ENCODE assay signal across 8 cellular contexts in the genomic region with DNA sequence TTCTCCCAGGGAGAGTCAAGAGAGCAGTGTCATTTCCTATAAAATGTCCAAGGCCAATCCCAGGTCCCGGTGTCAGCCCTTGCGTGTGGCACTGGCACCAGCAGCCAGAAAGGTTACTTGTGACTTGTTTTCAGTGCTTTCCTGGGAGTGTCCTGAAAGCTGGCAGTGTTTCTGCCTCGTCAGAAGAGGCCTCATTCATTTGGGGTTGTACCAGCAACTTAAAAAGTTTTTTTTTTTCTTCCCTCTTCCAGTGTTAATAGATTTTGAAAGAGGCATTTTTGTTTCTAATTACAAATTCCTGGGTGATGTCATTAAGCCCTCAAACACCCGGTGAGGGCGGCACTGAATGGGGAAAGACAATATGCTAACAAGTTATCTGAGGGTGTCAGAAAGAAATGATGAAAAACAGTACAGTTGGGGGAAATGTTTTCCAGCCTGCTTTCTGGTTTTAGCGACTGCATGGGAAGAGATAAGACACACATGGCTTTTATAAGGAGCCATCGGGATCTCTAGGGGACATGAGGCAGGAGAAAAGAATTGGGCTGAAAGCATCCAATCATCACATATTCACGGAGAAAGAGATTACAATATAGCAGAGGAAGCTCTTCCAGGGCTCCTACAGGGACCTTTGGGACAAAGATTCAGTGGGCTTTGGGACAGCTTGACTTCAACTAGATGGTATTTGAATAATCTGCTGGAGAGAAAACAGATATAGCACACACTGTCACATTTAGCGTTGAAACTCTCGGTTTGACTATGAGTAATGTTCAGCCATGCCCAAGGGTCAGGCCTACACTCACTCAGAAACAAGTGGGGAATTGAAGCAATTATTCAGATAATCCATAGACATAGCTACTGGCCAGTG.
DNase-seq lines count a peak whose midpoint lies in the region; ATAC-seq, FAIRE-seq and TF ChIP-seq lines count a peak whose summit lies in the region.

No MANE protein-coding gene starts in this region.

- H2BK120ac ChIP-seq in H1 (replicated peaks; ENCODE audit: low read depth, low read length) = no peak overlapping the region

- H2AFZ ChIP-seq in OCI-LY3 (ENCODE audit: low read depth, low read length) = peak overlapping the region; percentile 21
- H2AFZ ChIP-seq in H1 (ENCODE audit: low read length) = peak overlapping the region; percentile 26

- no peak overlapping the region for H3K23ac ChIP-seq in H1 (ENCODE audit: insufficient read length)

- H2BK5ac ChIP-seq in H1 (ENCODE audit: low read depth, low read length) = peak overlapping the region; percentile 35; the same call in 1 of the 2 replicates

- POLR2A ChIA-PET in H1 (lab: Charles Lee; ENCODE audit: partially characterized antibody) = interaction anchor here (1.2 to 1.9 kb wide), 3 partner anchors 12 to 33 kb away, joined by 3 to 5 read pairs (median 3); no protein-coding TSS in a partner anchor

- H3K4me3 ChIP-seq in OCI-LY3 (ENCODE audit: low read length) (peak overlapping the region; percentile 61), H1 (ENCODE audit: extremely low read depth in 1 of 4, insufficient read depth in 2 of 4, low read depth in 3 of 4, low read length in 4 of 4) (no peak overlapping the region)

- 65% methylated on average over 10 of the region's 10 CpGs; no CpG with 5 or more reads in 1 of the 2 experiments for WGBS in H1 (ENCODE audit: extremely low coverage in 1 of 2, insufficient coverage in 1 of 2, insufficient read length in 1 of 2, insufficient replicate concordance in 2 of 2, low coverage in 1 of 2, low lambda C conversion rate in 2 of 2, missing lambda C conversion rate in 1 of 2), 2 experiments

- FAIRE-seq in GM12892 (lab: Jason Lieb, UNC) (peak; percentile 83), H1 (lab: Jason Lieb, UNC) (no peak)

- H4K20me1 ChIP-seq in OCI-LY3 (ENCODE audit: insufficient read depth, low read length) (no peaks in the 10 kb centered on the region), H1 (replicated peaks in 1 of 2; ENCODE audit: control insufficient read depth in 1 of 2, insufficient read depth in 2 of 2, low read length in 2 of 2) (no peaks in the 10 kb centered on the region)

- no peak overlapping the region for H2BK15ac ChIP-seq in H1 (ENCODE audit: low read length)

- no peaks in the 10 kb centered on the region for H3K79me1 ChIP-seq in H1 (ENCODE audit: low read depth, low read length)

- no peaks in the 10 kb centered on the region for H3K36me3 Mint-ChIP-seq in naive B cell

- H3K79me2 ChIP-seq in OCI-LY3 (ENCODE audit: low read length) = no peaks in the 10 kb centered on the region
- no peaks in the 10 kb centered on the region for H3K79me2 ChIP-seq in H1 (ENCODE audit: control insufficient read depth in 1 of 2, insufficient read depth in 2 of 2, low read length in 2 of 2)

- peaks cover 32 to 55% (median 42%) of the 10 kb centered on the region in 3 donors for H3K4me1 Mint-ChIP-seq in naive B cell

- no peaks in the 10 kb centered on the region for H3K27me3 Mint-ChIP-seq in naive B cell

- CTCF ChIA-PET in H1 (lab: Charles Lee; ENCODE audit: partially characterized antibody) = interaction anchor here (0.5 to 6.5 kb wide), 23 partner anchors 8 to 340 kb away, joined by 3 to 102 read pairs (median 4); no protein-coding TSS in a partner anchor

- H3K27ac ChIP-seq in OCI-LY3 (ENCODE audit: low read length) (peak overlapping the region; percentile 51), H1 (ENCODE audit: low read depth, low read length) (no peak overlapping the region)

- H4K5ac ChIP-seq in H1 (ENCODE audit: insufficient read length, low read depth, low read length) = no peak overlapping the region

- H3K56ac ChIP-seq in H1 (replicated peaks; ENCODE audit: insufficient read length, low read depth, low read length) = no peak overlapping the region

- TF ChIP-seq CTCF in OCI-LY3 (IDR thresholded peaks at IDR 0.05; ENCODE audit: low read depth, low read length) (0 out of 2 replicates have a peak, but pooled peaks have one; percentile 7), H1 (IDR thresholded peaks at IDR 0.05; ENCODE audit: control extremely low read depth in 1 of 3, insufficient read depth in 1 of 3, low read depth in 1 of 3, low read length in 3 of 3) (no peak)

- H3K4me2 ChIP-seq in OCI-LY3 (ENCODE audit: low read length) = peak overlapping the region; percentile 82
- H3K4me2 ChIP-seq in H1 (ENCODE audit: insufficient read depth in 1 of 2, low read depth in 2 of 2, low read length in 2 of 2) = no peak overlapping the region

- H3K9ac ChIP-seq in OCI-LY3 (ENCODE audit: low read length) (peak overlapping the region; percentile 45), H1 (replicated peaks in 1 of 4; ENCODE audit: extremely low read depth in 1 of 4, low read depth in 3 of 4, low read length in 3 of 4) (no peak overlapping the region)

- TF ChIP-seq POLR2A in GM12892 (IDR thresholded peaks at IDR 0.05; ENCODE audit: low read depth, low read length) = no peak
- TF ChIP-seq POLR2A in H1 (IDR thresholded peaks at IDR 0.05; ENCODE audit: control extremely low read depth in 1 of 2, low read depth in 2 of 2, low read length in 2 of 2) = no peak

- H2AK5ac ChIP-seq in H1 (ENCODE audit: low read depth, low read length) = no peak overlapping the region

- no peak overlapping the region for H4K8ac ChIP-seq in H1 (ENCODE audit: extremely low read depth, insufficient read depth, low read length)

- H3K23me2 ChIP-seq in H1 (ENCODE audit: low read depth, low read length) = no peaks in the 10 kb centered on the region; the same call in 1 of the 2 replicates

- no peak for DNase-seq in GM12892 (ENCODE audit: insufficient read length)
- DNase-seq in HCEC 1CT = peak; percentile 58
- no peak for DNase-seq in H1 (ENCODE audit: low read depth in 1 of 2, low spot score in 2 of 2)
- no peak for DNase-seq in naive B cell
- DNase-seq in NCI-H2171 treated with DMSO at 0.1 percent for 48 hours (lab: John Stamatoyannopoulos, UW) = no peak
- no peak for DNase-seq in NCI-H2227 treated with DMSO at 0.1 percent for 48 hours (lab: John Stamatoyannopoulos, UW)
- no peak for DNase-seq in DMS53 (lab: John Stamatoyannopoulos, UW)

- H3K18ac ChIP-seq in H1 (ENCODE audit: extremely low read depth, low read length) = no peak overlapping the region

- H3K9me3 ChIP-seq in OCI-LY3 (ENCODE audit: insufficient read depth, low read length) (no peaks in the 10 kb centered on the region), H1 (ENCODE audit: insufficient read depth in 2 of 2, low read depth in 1 of 2, low read length in 1 of 2) (no peaks in the 10 kb centered on the region)

- H3K4me1 ChIP-seq in OCI-LY3 (ENCODE audit: low read length) (peaks cover 44% of the 10 kb centered on the region), H1 (replicated peaks in 1 of 4; ENCODE audit: control insufficient read depth in 3 of 4, insufficient read depth in 4 of 4, low read length in 3 of 4) (peaks cover 11 to 26% (median 24%) of the 10 kb centered on the region in 4 experiments; a peak in 6 of 7 replicates)

- no peak overlapping the region for H3K4ac ChIP-seq in H1 (replicated peaks; ENCODE audit: insufficient read length, low read depth, low read length)

- peak overlapping the region; percentile 88 for H2BK12ac ChIP-seq in H1 (ENCODE audit: low read depth, low read length)

- H3K4me3 Mint-ChIP-seq in naive B cell = peak overlapping the region in 2 of 8 donors; percentile 2 to 22

- H3K14ac ChIP-seq in H1 (ENCODE audit: insufficient read length) = no peak overlapping the region

- no peak for TF ChIP-seq RAD21 in H1 (IDR thresholded peaks at IDR 0.05 in 1 of 2, conservative IDR thresholded peaks at IDR 0.05 in 1 of 2; ENCODE audit: low read depth in 2 of 2, low read length in 2 of 2)

- peaks cover 20% of the 10 kb centered on the region for H3K27me3 ChIP-seq in OCI-LY3 (ENCODE audit: low read depth, low read length)
- no peaks in the 10 kb centered on the region for H3K27me3 ChIP-seq in H1 (replicated peaks in 1 of 4; ENCODE audit: control insufficient read depth in 3 of 4, extremely low read depth in 1 of 4, insufficient read depth in 3 of 4, low read length in 3 of 4)

- no peak for TF ChIP-seq EP300 in H1 (IDR thresholded peaks at IDR 0.05; ENCODE audit: borderline replicate concordance in 1 of 2, low read depth in 2 of 2, low read length in 2 of 2)

- no peak for ATAC-seq in naive B cell (ENCODE audit: low read depth in 2 of 2)

- H3K27ac Mint-ChIP-seq in naive B cell = peak overlapping the region in 5 of 6 donors; percentile 38 to 83 (median 42)

- H4K91ac ChIP-seq in H1 (replicated peaks; ENCODE audit: insufficient read length, low read length) = no peak overlapping the region

- 0 out of 2 replicates have a peak overlapping the region, but pooled peaks have one; percentile 57 for H2BK20ac ChIP-seq in H1 (ENCODE audit: low read length)

- H3K9me3 Mint-ChIP-seq in naive B cell = peaks cover 0 to 3% (median 0%) of the 10 kb centered on the region in 7 donors

- no peaks in the 10 kb centered on the region for H3K36me3 ChIP-seq in OCI-LY3 (replicated peaks; ENCODE audit: low read depth, low read length)
- no peaks in the 10 kb centered on the region for H3K36me3 ChIP-seq in H1 (ENCODE audit: control insufficient read depth in 2 of 4, insufficient read depth in 4 of 4, low read length in 3 of 4)

TF ChIP-seq in H1, 55 proteins besides CTCF, POLR2A, EP300 and RAD21 (continues in another document):
- TF ChIP-seq CTBP2 (IDR thresholded peaks at IDR 0.05; ENCODE audit: borderline replicate concordance, insufficient read depth, insufficient read length, low read length) = no peak
- TF ChIP-seq, protein P1, sequence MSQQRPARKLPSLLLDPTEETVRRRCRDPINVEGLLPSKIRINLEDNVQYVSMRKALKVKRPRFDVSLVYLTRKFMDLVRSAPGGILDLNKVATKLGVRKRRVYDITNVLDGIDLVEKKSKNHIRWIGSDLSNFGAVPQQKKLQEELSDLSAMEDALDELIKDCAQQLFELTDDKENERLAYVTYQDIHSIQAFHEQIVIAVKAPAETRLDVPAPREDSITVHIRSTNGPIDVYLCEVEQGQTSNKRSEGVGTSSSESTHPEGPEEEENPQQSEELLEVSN (IDR thresholded peaks at IDR 0.05) = no peak
- no peak for TF ChIP-seq BCL11A (IDR thresholded peaks at IDR 0.05; ENCODE audit: low read depth in 2 of 2, low read length in 2 of 2)
- TF ChIP-seq RBBP5 (IDR thresholded peaks at IDR 0.05; ENCODE audit: borderline replicate concordance, low read depth, low read length) = no peak
- no peak for TF ChIP-seq SAP30 (IDR thresholded peaks at IDR 0.05; ENCODE audit: insufficient read depth, insufficient replicate concordance, low read length)
- no peak for TF ChIP-seq SP4 (IDR thresholded peaks at IDR 0.05; ENCODE audit: low read length)
- no peak for TF ChIP-seq JUND (IDR thresholded peaks at IDR 0.05; ENCODE audit: low read length)
- TF ChIP-seq TEAD4 (IDR thresholded peaks at IDR 0.05; ENCODE audit: low read depth, low read length) = no peak
- TF ChIP-seq CHD2 (IDR thresholded peaks at IDR 0.05; ENCODE audit: low read length) = no peak
- no peak for TF ChIP-seq SIX5 (IDR thresholded peaks at IDR 0.05; ENCODE audit: low read depth, low read length)
